ENCODE assay signal across 11 cellular contexts in genomic region chr12:11716794-11717532, GRCh38.
DNase-seq lines count a peak whose midpoint lies in the region; ATAC-seq and TF ChIP-seq lines count a peak whose summit lies in the region.
"Had no signal": no experiment of that assay in that cellular context is flagged by ENCODE, and none has a peak within 500 bp of the region (broad histone marks: within the 10 kb centered on the region; RNA-seq: fewer than 3 reads in every experiment).

No MANE protein-coding gene starts in this region.

- peaks cover 46% of the 10 kb centered on the region for H3K4me1 Mint-ChIP-seq in stimulated activated effector memory CD8-positive, alpha-beta T cell treated with anti-CD3 and anti-CD28 coated beads, Interleukin-12 subunit alpha, Interleukin-12 subunit beta, amount 100 ng/mL, for 72 hours

- peak overlapping the region; percentile 2 for H3K27ac ChIP-seq in neutrophil

- no peak overlapping the region for H3K4me3 Mint-ChIP-seq in stimulated activated effector memory CD8-positive, alpha-beta T cell treated with anti-CD3 and anti-CD28 coated beads, Interleukin-12 subunit alpha, Interleukin-12 subunit beta, amount 100 ng/mL, for 72 hours

- H3K9me3 Mint-ChIP-seq in stimulated activated effector memory CD8-positive, alpha-beta T cell treated with anti-CD3 and anti-CD28 coated beads, Interleukin-12 subunit alpha, Interleukin-12 subunit beta, amount 100 ng/mL, for 72 hours, result no peaks in the 10 kb centered on the region

- no peak overlapping the region for H3K27ac Mint-ChIP-seq in stimulated activated effector memory CD8-positive, alpha-beta T cell treated with anti-CD3 and anti-CD28 coated beads, Interleukin-12 subunit alpha, Interleukin-12 subunit beta, amount 100 ng/mL, for 72 hours

- ATAC-seq in esophagus mucosa (peak; percentile 16), GM19455 (IDR thresholded peaks at IDR 0.05; ENCODE audit: unreplicated experiment) (no peak), Right ventricle myocardium superior (ENCODE audit: poor library complexity) (no peak)
- ATAC-seq in stimulated activated effector memory CD8-positive, alpha-beta T cell treated with anti-CD3 and anti-CD28 coated beads, Interleukin-12 subunit alpha, Interleukin-12 subunit beta, amount 100 ng/mL, for 72 hours, result no peak

- H3K36me3 ChIP-seq in neutrophil, result no peaks in the 10 kb centered on the region

- H3K27me3 ChIP-seq in neutrophil, result no peaks in the 10 kb centered on the region

- peaks cover 57% of the 10 kb centered on the region for H3K36me3 Mint-ChIP-seq in stimulated activated effector memory CD8-positive, alpha-beta T cell treated with anti-CD3 and anti-CD28 coated beads, Interleukin-12 subunit alpha, Interleukin-12 subunit beta, amount 100 ng/mL, for 72 hours

- H3K4me1 ChIP-seq in neutrophil (ENCODE audit: control insufficient read depth in 1 of 2, insufficient read depth in 1 of 2, low read depth in 1 of 2, low read length in 1 of 2), result peaks cover 22 to 29% of the 10 kb centered on the region in 2 experiments

- no peak for TF ChIP-seq CTCF in neutrophil (IDR thresholded peaks at IDR 0.05)

- intact Hi-C loops in Right ventricle myocardium superior (cut with DNase I), result no loop called here

- H3K4me3 ChIP-seq in neutrophil (ENCODE audit: low read depth in 1 of 2, low read length in 1 of 2), result no peak overlapping the region

- H3K9me3 ChIP-seq in neutrophil, result no peaks in the 10 kb centered on the region

- DNase-seq in EH (ENCODE audit: low read depth) (peak; percentile 68), NCI-H2107 treated with DMSO at 0.1 percent for 48 hours (lab: John Stamatoyannopoulos, UW; ENCODE audit: unreplicated experiment) (peak; percentile 64), NCI-H2171 treated with DMSO at 0.1 percent for 48 hours (lab: John Stamatoyannopoulos, UW) (no peak), Right ventricle myocardium superior (no peak)
- DNase-seq in stimulated activated effector memory CD8-positive, alpha-beta T cell treated with anti-CD3 and anti-CD28 coated beads, Interleukin-12 subunit alpha, Interleukin-12 subunit beta, amount 100 ng/mL, for 72 hours (ENCODE audit: low spot score in 2 of 2), result no peak
- DNase-seq: KG1; nucleus accumbens; stimulated activated CD4-positive, alpha-beta T cell treated with anti-CD3 and anti-CD28 coated beads, Interleukin-4, amount 100 ng/mL, for 1 hour had no signal

Comparison
In these comparisons a context has a peak if more than half of its experiments do, and no peak if none do; other contexts are left out.
1. DNase-seq: peak in EH (single experiment) and NCI-H2107 treated with DMSO at 0.1 percent for 48 hours (single experiment); none in stimulated activated effector memory CD8-positive, alpha-beta T cell treated with anti-CD3 and anti-CD28 coated beads, Interleukin-12 subunit alpha, Interleukin-12 subunit beta, amount 100 ng/mL, for 72 hours (0 of 2), NCI-H2171 treated with DMSO at 0.1 percent for 48 hours (single experiment) and Right ventricle myocardium superior (single experiment).